ENCODE assay signal across 8 cellular contexts in the genomic region with DNA sequence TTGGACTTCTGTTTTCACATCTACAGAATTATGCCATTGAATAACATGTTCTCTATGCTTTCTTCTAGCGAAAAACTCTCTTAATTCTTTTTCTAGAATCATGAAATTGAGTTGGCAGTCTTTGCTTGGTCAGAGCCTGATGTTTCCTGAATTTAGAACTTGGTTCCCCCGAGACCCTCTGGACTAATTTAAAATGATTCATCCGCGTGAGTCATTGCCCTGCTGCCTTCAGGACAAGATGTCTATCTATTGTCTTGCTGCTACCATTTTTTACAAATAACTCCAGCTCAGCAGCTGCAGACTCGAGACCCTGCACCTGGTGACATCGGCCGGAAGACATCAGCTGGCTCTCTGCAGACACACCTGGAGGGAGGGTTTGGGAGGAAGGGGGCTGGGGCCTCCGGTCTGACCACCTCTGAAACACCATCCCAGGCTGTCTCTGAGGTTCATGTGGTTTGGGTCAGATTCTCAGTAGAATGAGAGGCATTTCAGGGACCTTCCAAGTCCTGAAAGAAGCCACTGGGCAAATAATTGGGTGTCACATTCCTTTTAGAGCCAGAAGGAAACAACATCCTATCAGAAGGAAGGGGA. TPM values are rescaled to one million over a fixed set of nuclear protein-coding genes. Genes with fewer than 3 reads are reported as not detected.
DNase-seq lines count a peak whose midpoint lies in the region; ATAC-seq, FAIRE-seq and TF ChIP-seq lines count a peak whose summit lies in the region.

No MANE protein-coding gene starts in this region.

- no peak for TF ChIP-seq CTCF in A549 (IDR thresholded peaks at IDR 0.05)
- TF ChIP-seq CTCF in ascending aorta (IDR thresholded peaks at IDR 0.05) = no peak
- TF ChIP-seq CTCF in transverse colon (IDR thresholded peaks at IDR 0.05) = no peak

- H3K9me3 ChIP-seq in A549 (no peaks in the 10 kb centered on the region), ascending aorta (no peaks in the 10 kb centered on the region), transverse colon (no peaks in the 10 kb centered on the region)

- no peak for TF ChIP-seq EP300 in A549 (IDR thresholded peaks at IDR 0.05)
- TF ChIP-seq EP300 in transverse colon (IDR thresholded peaks at IDR 0.05; ENCODE audit: low read depth) = no peak

- peak overlapping the region; percentile 82 to 84 for H3K27ac ChIP-seq in A549
- peak overlapping the region; percentile 88 to 92 for H3K27ac ChIP-seq in ascending aorta
- H3K27ac ChIP-seq in transverse colon = peak overlapping the region; percentile 88 to 94 (median 91)

- 3% methylated on average over 8 of the region's 8 CpGs for WGBS in A549 (ENCODE audit: missing lambda C conversion rate)
- WGBS in transverse colon (ENCODE audit: low coverage in 1 of 2), 2 donors = 29 to 38% methylated on average over 4 to 8 of the region's 8 CpGs

- CTCF ChIA-PET in A549 (lab: Yijun Ruan, JAX) = interaction anchor here (2.2 kb wide), 2 partner anchors 10 to 24 kb away, joined by 6 to 8 read pairs; no protein-coding TSS in a partner anchor

- TF ChIP-seq POLR2A in A549 (IDR thresholded peaks at IDR 0.05; ENCODE audit: low read length) = no peak
- TF ChIP-seq POLR2A in transverse colon (IDR thresholded peaks at IDR 0.05) = no peak

- intact Hi-C loops in ascending aorta (cut with DNase I) = loop anchor here (5.0 kb wide), 1 partner anchor 246 kb away; no protein-coding TSS in a partner anchor
- intact Hi-C loops in left colon (cut with DNase I, micrococcal nuclease) = no loop called here
- intact Hi-C loops in transverse colon (cut with DNase I; ENCODE audit: low total_unique reads) = no loop called here

- TF ChIP-seq RAD21 in A549 (conservative IDR thresholded peaks at IDR 0.05 in 1 of 2, IDR thresholded peaks at IDR 0.05 in 1 of 2) = no peak

- H3K4me3 ChIP-seq in A549 = peak overlapping the region; percentile 4; the same call in 1 of the 3 replicates
- H3K4me3 ChIP-seq in ascending aorta = peak overlapping the region in 1 of 2 donors; percentile 23
- H3K4me3 ChIP-seq in transverse colon = peak overlapping the region in 1 of 4 donors; percentile 15

- POLR2A ChIA-PET in A549 (lab: Yijun Ruan, JAX) = interaction anchor here (8.2 kb wide), 1 partner anchor 21 kb away, joined by 75 read pairs; the partner anchor contains the start of gene KLF6

- peak; percentile 18 to 23; a peak in 3 of 6 replicates for ATAC-seq in A549
- ATAC-seq in GM19324 (IDR thresholded peaks at IDR 0.05; ENCODE audit: low FRiP score, unreplicated experiment) = peak; percentile 48
- peak; percentile 37 for ATAC-seq in HG03521 (IDR thresholded peaks at IDR 0.05; ENCODE audit: unreplicated experiment)
- ATAC-seq in left colon = peak; percentile 2

- no peaks in the 10 kb centered on the region for H3K36me3 ChIP-seq in ascending aorta
- H3K36me3 ChIP-seq in transverse colon = no peaks in the 10 kb centered on the region

- FAIRE-seq in A549 (lab: Jason Lieb, UNC) = no peak

- H3K27me3 ChIP-seq in ascending aorta (no peaks in the 10 kb centered on the region), transverse colon (no peaks in the 10 kb centered on the region)

- H3K4me1 ChIP-seq in A549 = peaks cover 81% of the 10 kb centered on the region
- H3K4me1 ChIP-seq in ascending aorta = peaks cover 20 to 50% of the 10 kb centered on the region in 2 donors
- peaks cover 38 to 71% (median 56%) of the 10 kb centered on the region in 4 donors for H3K4me1 ChIP-seq in transverse colon

- in situ Hi-C loops in SK-MEL-5 (cut with HindIII; ENCODE audit: low pct_unique_long_range_greater_than_20kb, low sequenced_read_pairs) = no loop called here
- in situ Hi-C loops in transverse colon (cut with MboI; ENCODE audit: low pct_ligation_motif_present in 1 of 4, low pct_unique_long_range_greater_than_20kb in 1 of 4, low sequenced_read_pairs in 3 of 4) = no loop called here

- DNase-seq in A549 (ENCODE audit: low read depth in 1 of 2, low spot score in 1 of 2) (peak in 1 of 2 experiments; percentile 67), SK-MEL-5 (ENCODE audit: low read depth, low spot score) (peak; percentile 81), ascending aorta (ENCODE audit: low spot score in 2 of 2) (peak; percentile 55 to 82), left colon (no peak), transverse colon (peak; percentile 61), 8988T (no peak)

- peak overlapping the region; percentile 78 for H3K4me2 ChIP-seq in A549

TF ChIP-seq in A549, 52 proteins besides CTCF, POLR2A, EP300 and RAD21:
- TF ChIP-seq EHMT2 (IDR thresholded peaks at IDR 0.05; ENCODE audit: low read depth) (no peak), TP53 (CRISPR knock-in tag; IDR thresholded peaks at IDR 0.05) (0 out of 2 replicates have a peak, but pooled peaks have one; percentile 21), CEBPB (IDR thresholded peaks at IDR 0.05) (no peak), HOXB5 (CRISPR knock-in tag; IDR thresholded peaks at IDR 0.05) (0 out of 2 replicates have a peak, but pooled peaks have one; percentile 14), MYC (IDR thresholded peaks at IDR 0.05; ENCODE audit: borderline replicate concordance, low read length) (0 out of 2 replicates have a peak, but pooled peaks have one; percentile 54), MAX (IDR thresholded peaks at IDR 0.05) (peak; percentile 33; the same call in 1 of the 2 replicates), FOSB (CRISPR knock-in tag; IDR thresholded peaks at IDR 0.05) (0 out of 2 replicates have a peak, but pooled peaks have one; percentile 47), ZFP36 (IDR thresholded peaks at IDR 0.05; ENCODE audit: borderline replicate concordance, partially characterized antibody) (no peak), GATA3 (IDR thresholded peaks at IDR 0.05; ENCODE audit: borderline replicate concordance) (peak; percentile 75), E2F6 (IDR thresholded peaks at IDR 0.05; ENCODE audit: borderline replicate concordance, low read depth) (0 out of 2 replicates have a peak, but pooled peaks have one; percentile 15), JUNB (IDR thresholded peaks at IDR 0.05) (peak; percentile 70; the same call in 1 of the 2 replicates), MAFK (IDR thresholded peaks at IDR 0.05; ENCODE audit: partially characterized antibody) (peak; percentile 0), FOSL2 (IDR thresholded peaks at IDR 0.05) (peak; percentile 72), FOSL2 (CRISPR knock-in tag; IDR thresholded peaks at IDR 0.05) (peak; percentile 95), HDAC2 (IDR thresholded peaks at IDR 0.05) (no peak)

RNA-seq across cellular contexts. Expression of gene KLF6, which starts 20.9 kb away (rescaled TPM):
- 71.5 and 86.8 TPM in 2 replicates for polyA plus RNA-seq in A549 (2011; rRNA removed)
- polyA plus RNA-seq in A549 (2012; cell fraction: cytosol; rRNA removed) = 67.2 and 78.1 TPM in 2 replicates
- 193 and 204 TPM in 2 replicates for polyA plus RNA-seq in A549 (2012; cell fraction: nucleus; rRNA removed)
- 30.5 to 31.9 TPM (median 30.6 TPM) in 3 replicates for polyA plus RNA-seq in A549 (2017; fragmentation: RNase III; extraction: RNeasy Plus Mini Kit Qiagen cat#74134 plus additional on column Dnase treatment)
- polyA minus RNA-seq in A549 (2011; rRNA and poly(A)+ RNA removed) = 384 and 462 TPM in 2 replicates
- 15.0 and 18.5 TPM in 2 replicates for total RNA-seq in SK-MEL-5 (2014; rRNA removed; shearing (Covaris generic))
- 34.5 and 48.0 TPM in 2 replicates for polyA plus RNA-seq in SK-MEL-5 (2015; cell fraction: cytosol; rRNA removed)
- polyA plus RNA-seq in SK-MEL-5 (2015; cell fraction: nucleus; rRNA removed) = 218 and 235 TPM in 2 replicates
- 144 TPM for total RNA-seq in ascending aorta
- 100 to 1,000 TPM; 359 to 434 TPM for total RNA-seq in left colon
- 100 to 1,000 TPM; 140 to 304 (median 291) TPM for total RNA-seq in transverse colon

Comparison
In these comparisons a context has a peak if more than half of its experiments do, and no peak if none do; other contexts are left out.
1. DNase-seq: peak in SK-MEL-5 (single experiment), ascending aorta (2 of 2) and transverse colon (single experiment); none in left colon (0 of 2) and 8988T (single experiment).
2. Peak in every context shown above with its lines, with median percentiles within 50 percentile points of each other: ATAC-seq and H3K27ac ChIP-seq.